ENCODE assay signal across 1 cellular context in the genomic region with DNA sequence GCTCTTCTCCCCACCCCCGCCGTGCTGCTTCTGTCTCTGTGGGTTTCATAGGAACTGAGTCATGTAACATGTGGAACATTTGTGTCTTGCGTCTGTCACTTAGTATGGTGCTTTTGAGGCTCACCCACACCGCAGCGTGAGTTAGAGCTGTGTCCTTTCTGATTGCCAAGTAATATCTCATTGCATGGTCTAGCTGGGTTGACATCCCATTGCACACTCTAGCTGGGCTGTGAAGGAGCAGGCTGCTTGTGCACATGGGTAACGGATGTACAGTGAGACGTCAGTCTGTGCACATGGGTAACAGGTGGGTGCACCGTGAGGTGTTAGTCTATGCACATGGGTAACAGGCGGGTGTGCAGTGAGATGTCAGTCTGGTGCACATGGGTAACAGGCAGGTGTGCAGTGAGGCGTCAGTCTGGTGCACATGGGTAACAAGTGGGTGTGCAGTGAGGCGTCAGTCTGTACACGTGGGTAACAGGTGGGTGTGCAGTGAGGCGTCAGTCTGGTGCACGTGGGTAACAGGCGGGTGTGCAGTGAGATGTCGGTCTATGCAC.
A peak's percentile ranks its signal among the peaks of the same experiment; 100 is the strongest.
TF ChIP-seq lines count a peak whose summit lies in the region.

No MANE protein-coding gene starts in this region.

TF ChIP-seq in GM12878, 131 proteins besides CTCF, POLR2A, EP300 and RAD21:
- TF ChIP-seq MYC (IDR thresholded peaks at IDR 0.05; ENCODE audit: insufficient read depth, insufficient read length, insufficient replicate concordance, low read length, severe bottlenecking) (peak; percentile 56), CREB1 (IDR thresholded peaks at IDR 0.05; ENCODE audit: low read depth) (0 out of 2 replicates have a peak, but pooled peaks have one; percentile 2), SMARCA5 (IDR thresholded peaks at IDR 0.05) (peak; percentile 61; the same call in 1 of the 2 replicates), HDGF (IDR thresholded peaks at IDR 0.05) (peak; percentile 52; the same call in 1 of the 2 replicates), BHLHE40 (IDR thresholded peaks at IDR 0.05; ENCODE audit: borderline replicate concordance in 1 of 2, low read depth in 2 of 2, low read length in 1 of 2) (peak; percentile 79 to 82), MLLT1 (IDR thresholded peaks at IDR 0.05) (0 out of 2 replicates have a peak, but pooled peaks have one; percentile 17), PKNOX1 (IDR thresholded peaks at IDR 0.05) (peak; percentile 58), RUNX3 (IDR thresholded peaks at IDR 0.05; ENCODE audit: low read length) (peak; percentile 18; the same call in 1 of the 2 replicates), PAX5 (IDR thresholded peaks at IDR 0.05; ENCODE audit: borderline replicate concordance, low read depth, low read length) (peak; percentile 61; the same call in 1 of the 2 replicates), MAX (IDR thresholded peaks at IDR 0.05; ENCODE audit: low read depth, low read length) (peak; percentile 18; the same call in 1 of the 2 replicates), NBN (IDR thresholded peaks at IDR 0.05) (peak; percentile 78), MTA2 (IDR thresholded peaks at IDR 0.05; ENCODE audit: low read depth) (peak; percentile 36; the same call in 1 of the 2 replicates), MEF2B (IDR thresholded peaks at IDR 0.05; ENCODE audit: partially characterized antibody, poor library complexity, severe bottlenecking) (peak; percentile 40), TCF12 (IDR thresholded peaks at IDR 0.05; ENCODE audit: low read depth, low read length) (0 out of 2 replicates have a peak, but pooled peaks have one; percentile 28), MXI1 (IDR thresholded peaks at IDR 0.05; ENCODE audit: low read depth, low read length) (peak; percentile 41; the same call in 1 of the 2 replicates)
- TF ChIP-seq, protein P1, sequence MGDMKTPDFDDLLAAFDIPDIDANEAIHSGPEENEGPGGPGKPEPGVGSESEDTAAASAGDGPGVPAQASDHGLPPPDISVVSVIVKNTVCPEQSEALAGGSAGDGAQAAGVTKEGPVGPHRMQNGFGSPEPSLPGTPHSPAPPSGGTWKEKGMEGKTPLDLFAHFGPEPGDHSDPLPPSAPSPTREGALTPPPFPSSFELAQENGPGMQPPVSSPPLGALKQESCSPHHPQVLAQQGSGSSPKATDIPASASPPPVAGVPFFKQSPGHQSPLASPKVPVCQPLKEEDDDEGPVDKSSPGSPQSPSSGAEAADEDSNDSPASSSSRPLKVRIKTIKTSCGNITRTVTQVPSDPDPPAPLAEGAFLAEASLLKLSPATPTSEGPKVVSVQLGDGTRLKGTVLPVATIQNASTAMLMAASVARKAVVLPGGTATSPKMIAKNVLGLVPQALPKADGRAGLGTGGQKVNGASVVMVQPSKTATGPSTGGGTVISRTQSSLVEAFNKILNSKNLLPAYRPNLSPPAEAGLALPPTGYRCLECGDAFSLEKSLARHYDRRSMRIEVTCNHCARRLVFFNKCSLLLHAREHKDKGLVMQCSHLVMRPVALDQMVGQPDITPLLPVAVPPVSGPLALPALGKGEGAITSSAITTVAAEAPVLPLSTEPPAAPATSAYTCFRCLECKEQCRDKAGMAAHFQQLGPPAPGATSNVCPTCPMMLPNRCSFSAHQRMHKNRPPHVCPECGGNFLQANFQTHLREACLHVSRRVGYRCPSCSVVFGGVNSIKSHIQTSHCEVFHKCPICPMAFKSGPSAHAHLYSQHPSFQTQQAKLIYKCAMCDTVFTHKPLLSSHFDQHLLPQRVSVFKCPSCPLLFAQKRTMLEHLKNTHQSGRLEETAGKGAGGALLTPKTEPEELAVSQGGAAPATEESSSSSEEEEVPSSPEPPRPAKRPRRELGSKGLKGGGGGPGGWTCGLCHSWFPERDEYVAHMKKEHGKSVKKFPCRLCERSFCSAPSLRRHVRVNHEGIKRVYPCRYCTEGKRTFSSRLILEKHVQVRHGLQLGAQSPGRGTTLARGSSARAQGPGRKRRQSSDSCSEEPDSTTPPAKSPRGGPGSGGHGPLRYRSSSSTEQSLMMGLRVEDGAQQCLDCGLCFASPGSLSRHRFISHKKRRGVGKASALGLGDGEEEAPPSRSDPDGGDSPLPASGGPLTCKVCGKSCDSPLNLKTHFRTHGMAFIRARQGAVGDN (IDR thresholded peaks at IDR 0.05): peak; percentile 75
